1 cellular context compared by ENCODE assay signal in genomic region chr1:204711103-204711946, GRCh38.
TF ChIP-seq lines count a peak whose summit lies in the region.

No MANE protein-coding gene starts in this region.

TF ChIP-seq in K562, 482 proteins besides CTCF, POLR2A, EP300 and RAD21 (continued from another document and continues in another):
- TF ChIP-seq PBX2 (CRISPR knock-in tag; IDR thresholded peaks at IDR 0.05; ENCODE audit: low read depth): no peak
- peak; percentile 54 for TF ChIP-seq PBX2 (tag; conservative IDR thresholded peaks at IDR 0.05; ENCODE audit: low read depth)
- TF ChIP-seq, protein P1, sequence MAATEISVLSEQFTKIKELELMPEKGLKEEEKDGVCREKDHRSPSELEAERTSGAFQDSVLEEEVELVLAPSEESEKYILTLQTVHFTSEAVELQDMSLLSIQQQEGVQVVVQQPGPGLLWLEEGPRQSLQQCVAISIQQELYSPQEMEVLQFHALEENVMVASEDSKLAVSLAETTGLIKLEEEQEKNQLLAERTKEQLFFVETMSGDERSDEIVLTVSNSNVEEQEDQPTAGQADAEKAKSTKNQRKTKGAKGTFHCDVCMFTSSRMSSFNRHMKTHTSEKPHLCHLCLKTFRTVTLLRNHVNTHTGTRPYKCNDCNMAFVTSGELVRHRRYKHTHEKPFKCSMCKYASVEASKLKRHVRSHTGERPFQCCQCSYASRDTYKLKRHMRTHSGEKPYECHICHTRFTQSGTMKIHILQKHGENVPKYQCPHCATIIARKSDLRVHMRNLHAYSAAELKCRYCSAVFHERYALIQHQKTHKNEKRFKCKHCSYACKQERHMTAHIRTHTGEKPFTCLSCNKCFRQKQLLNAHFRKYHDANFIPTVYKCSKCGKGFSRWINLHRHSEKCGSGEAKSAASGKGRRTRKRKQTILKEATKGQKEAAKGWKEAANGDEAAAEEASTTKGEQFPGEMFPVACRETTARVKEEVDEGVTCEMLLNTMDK (IDR thresholded peaks at IDR 0.05; ENCODE audit: borderline replicate concordance, insufficient read depth, low read depth, low read length, poor library complexity, severe bottlenecking): no peak
- TF ChIP-seq ZNF561 (CRISPR knock-in tag; conservative IDR thresholded peaks at IDR 0.05): no peak
- peak; percentile 63; the same call in 1 of the 2 replicates for TF ChIP-seq ZNF431 (CRISPR knock-in tag; IDR thresholded peaks at IDR 0.05)
- peak in 1 of 2 experiments; percentile 26; a peak in 1 of 3 replicates for TF ChIP-seq CBX3 (IDR thresholded peaks at IDR 0.05; ENCODE audit: borderline replicate concordance in 1 of 2, low read length in 2 of 2)
- TF ChIP-seq CREM (IDR thresholded peaks at IDR 0.05; ENCODE audit: low read depth): peak; percentile 86
- peak; percentile 69 for TF ChIP-seq NFE2 (IDR thresholded peaks at IDR 0.05; ENCODE audit: low read depth)
- TF ChIP-seq EWSR1 (IDR thresholded peaks at IDR 0.05; ENCODE audit: borderline replicate concordance, low read depth, partially characterized antibody): no peak
- TF ChIP-seq REST (CRISPR knock-in tag; IDR thresholded peaks at IDR 0.05; ENCODE audit: low read depth): 0 out of 2 replicates have a peak, but pooled peaks have one; percentile 12
- TF ChIP-seq, protein P2, sequence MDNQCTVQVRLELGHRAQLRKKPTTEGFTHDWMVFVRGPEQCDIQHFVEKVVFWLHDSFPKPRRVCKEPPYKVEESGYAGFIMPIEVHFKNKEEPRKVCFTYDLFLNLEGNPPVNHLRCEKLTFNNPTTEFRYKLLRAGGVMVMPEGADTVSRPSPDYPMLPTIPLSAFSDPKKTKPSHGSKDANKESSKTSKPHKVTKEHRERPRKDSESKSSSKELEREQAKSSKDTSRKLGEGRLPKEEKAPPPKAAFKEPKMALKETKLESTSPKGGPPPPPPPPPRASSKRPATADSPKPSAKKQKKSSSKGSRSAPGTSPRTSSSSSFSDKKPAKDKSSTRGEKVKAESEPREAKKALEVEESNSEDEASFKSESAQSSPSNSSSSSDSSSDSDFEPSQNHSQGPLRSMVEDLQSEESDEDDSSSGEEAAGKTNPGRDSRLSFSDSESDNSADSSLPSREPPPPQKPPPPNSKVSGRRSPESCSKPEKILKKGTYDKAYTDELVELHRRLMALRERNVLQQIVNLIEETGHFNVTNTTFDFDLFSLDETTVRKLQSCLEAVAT (IDR thresholded peaks at IDR 0.05): peak; percentile 64 to 70; a peak in 2 of 4 replicates
- peak; percentile 94 for TF ChIP-seq NEUROD1 (IDR thresholded peaks at IDR 0.05; ENCODE audit: borderline replicate concordance, low read depth, low read length, partially characterized antibody)
- peak; percentile 79 for TF ChIP-seq RBFOX2 (IDR thresholded peaks at IDR 0.05; ENCODE audit: low read depth, low read length)
- TF ChIP-seq ZNF699 (CRISPR knock-in tag; IDR thresholded peaks at IDR 0.05; ENCODE audit: insufficient replicate concordance): no peak
- peak; percentile 88 for TF ChIP-seq CEBPB (tag; IDR thresholded peaks at IDR 0.05)
- TF ChIP-seq MITF (IDR thresholded peaks at IDR 0.05): peak; percentile 68
- TF ChIP-seq, protein P3, sequence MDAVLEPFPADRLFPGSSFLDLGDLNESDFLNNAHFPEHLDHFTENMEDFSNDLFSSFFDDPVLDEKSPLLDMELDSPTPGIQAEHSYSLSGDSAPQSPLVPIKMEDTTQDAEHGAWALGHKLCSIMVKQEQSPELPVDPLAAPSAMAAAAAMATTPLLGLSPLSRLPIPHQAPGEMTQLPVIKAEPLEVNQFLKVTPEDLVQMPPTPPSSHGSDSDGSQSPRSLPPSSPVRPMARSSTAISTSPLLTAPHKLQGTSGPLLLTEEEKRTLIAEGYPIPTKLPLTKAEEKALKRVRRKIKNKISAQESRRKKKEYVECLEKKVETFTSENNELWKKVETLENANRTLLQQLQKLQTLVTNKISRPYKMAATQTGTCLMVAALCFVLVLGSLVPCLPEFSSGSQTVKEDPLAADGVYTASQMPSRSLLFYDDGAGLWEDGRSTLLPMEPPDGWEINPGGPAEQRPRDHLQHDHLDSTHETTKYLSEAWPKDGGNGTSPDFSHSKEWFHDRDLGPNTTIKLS (IDR thresholded peaks at IDR 0.05; ENCODE audit: borderline replicate concordance, low read depth): peak; percentile 97
- no peak for TF ChIP-seq ZNF655 (CRISPR knock-in tag; IDR thresholded peaks at IDR 0.05)
- TF ChIP-seq TEAD4 (IDR thresholded peaks at IDR 0.05; ENCODE audit: low read length): peak; percentile 99
- TF ChIP-seq TEAD4 (CRISPR knock-in tag; IDR thresholded peaks at IDR 0.05; ENCODE audit: borderline replicate concordance): no peak
- TF ChIP-seq CTBP1 (IDR thresholded peaks at IDR 0.05; ENCODE audit: borderline replicate concordance): peak; percentile 95; the same call in 1 of the 2 replicates
- TF ChIP-seq, protein P4, sequence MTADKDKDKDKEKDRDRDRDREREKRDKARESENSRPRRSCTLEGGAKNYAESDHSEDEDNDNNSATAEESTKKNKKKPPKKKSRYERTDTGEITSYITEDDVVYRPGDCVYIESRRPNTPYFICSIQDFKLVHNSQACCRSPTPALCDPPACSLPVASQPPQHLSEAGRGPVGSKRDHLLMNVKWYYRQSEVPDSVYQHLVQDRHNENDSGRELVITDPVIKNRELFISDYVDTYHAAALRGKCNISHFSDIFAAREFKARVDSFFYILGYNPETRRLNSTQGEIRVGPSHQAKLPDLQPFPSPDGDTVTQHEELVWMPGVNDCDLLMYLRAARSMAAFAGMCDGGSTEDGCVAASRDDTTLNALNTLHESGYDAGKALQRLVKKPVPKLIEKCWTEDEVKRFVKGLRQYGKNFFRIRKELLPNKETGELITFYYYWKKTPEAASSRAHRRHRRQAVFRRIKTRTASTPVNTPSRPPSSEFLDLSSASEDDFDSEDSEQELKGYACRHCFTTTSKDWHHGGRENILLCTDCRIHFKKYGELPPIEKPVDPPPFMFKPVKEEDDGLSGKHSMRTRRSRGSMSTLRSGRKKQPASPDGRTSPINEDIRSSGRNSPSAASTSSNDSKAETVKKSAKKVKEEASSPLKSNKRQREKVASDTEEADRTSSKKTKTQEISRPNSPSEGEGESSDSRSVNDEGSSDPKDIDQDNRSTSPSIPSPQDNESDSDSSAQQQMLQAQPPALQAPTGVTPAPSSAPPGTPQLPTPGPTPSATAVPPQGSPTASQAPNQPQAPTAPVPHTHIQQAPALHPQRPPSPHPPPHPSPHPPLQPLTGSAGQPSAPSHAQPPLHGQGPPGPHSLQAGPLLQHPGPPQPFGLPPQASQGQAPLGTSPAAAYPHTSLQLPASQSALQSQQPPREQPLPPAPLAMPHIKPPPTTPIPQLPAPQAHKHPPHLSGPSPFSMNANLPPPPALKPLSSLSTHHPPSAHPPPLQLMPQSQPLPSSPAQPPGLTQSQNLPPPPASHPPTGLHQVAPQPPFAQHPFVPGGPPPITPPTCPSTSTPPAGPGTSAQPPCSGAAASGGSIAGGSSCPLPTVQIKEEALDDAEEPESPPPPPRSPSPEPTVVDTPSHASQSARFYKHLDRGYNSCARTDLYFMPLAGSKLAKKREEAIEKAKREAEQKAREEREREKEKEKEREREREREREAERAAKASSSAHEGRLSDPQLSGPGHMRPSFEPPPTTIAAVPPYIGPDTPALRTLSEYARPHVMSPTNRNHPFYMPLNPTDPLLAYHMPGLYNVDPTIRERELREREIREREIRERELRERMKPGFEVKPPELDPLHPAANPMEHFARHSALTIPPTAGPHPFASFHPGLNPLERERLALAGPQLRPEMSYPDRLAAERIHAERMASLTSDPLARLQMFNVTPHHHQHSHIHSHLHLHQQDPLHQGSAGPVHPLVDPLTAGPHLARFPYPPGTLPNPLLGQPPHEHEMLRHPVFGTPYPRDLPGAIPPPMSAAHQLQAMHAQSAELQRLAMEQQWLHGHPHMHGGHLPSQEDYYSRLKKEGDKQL (CRISPR knock-in tag; IDR thresholded peaks at IDR 0.05; ENCODE audit: borderline replicate concordance): no peak
- TF ChIP-seq HDAC2 (IDR thresholded peaks at IDR 0.05): peak; percentile 99
- TF ChIP-seq IRF2 (CRISPR knock-in tag; IDR thresholded peaks at IDR 0.05): no peak
- no peak for TF ChIP-seq ZNF143 (CRISPR knock-in tag; IDR thresholded peaks at IDR 0.05)
- TF ChIP-seq ZNF232 (CRISPR knock-in tag; IDR thresholded peaks at IDR 0.05): 0 out of 2 replicates have a peak, but pooled peaks have one; percentile 43
- peak; percentile 92 for TF ChIP-seq DMBX1 (CRISPR knock-in tag; IDR thresholded peaks at IDR 0.05; ENCODE audit: borderline replicate concordance)
- TF ChIP-seq ZNF696 (CRISPR knock-in tag; conservative IDR thresholded peaks at IDR 0.05): 0 out of 2 replicates have a peak, but pooled peaks have one; percentile 29
- peak; percentile 97 for TF ChIP-seq LEF1 (IDR thresholded peaks at IDR 0.05)
- peak; percentile 96 for TF ChIP-seq SMAD4 (CRISPR knock-in tag; conservative IDR thresholded peaks at IDR 0.05)
- peak; percentile 97 for TF ChIP-seq GATAD2A (IDR thresholded peaks at IDR 0.05)
- TF ChIP-seq CREB1 (IDR thresholded peaks at IDR 0.05): peak; percentile 69
- TF ChIP-seq CREB1 (CRISPR knock-in tag; IDR thresholded peaks at IDR 0.05): peak; percentile 46; the same call in 1 of the 2 replicates
- no peak for TF ChIP-seq SIN3A (IDR thresholded peaks at IDR 0.05; ENCODE audit: borderline replicate concordance in 2 of 2, control insufficient read depth in 1 of 2, low read depth in 2 of 2, low read length in 2 of 2)
- no peak for TF ChIP-seq RFX5 (IDR thresholded peaks at IDR 0.05; ENCODE audit: low read depth, low read length)
- peak; percentile 73 to 95 for TF ChIP-seq ETV6 (IDR thresholded peaks at IDR 0.05; ENCODE audit: borderline replicate concordance in 1 of 2, low read depth in 2 of 2, low read length in 1 of 2)
- TF ChIP-seq ETV6 (CRISPR knock-in tag; IDR thresholded peaks at IDR 0.05; ENCODE audit: borderline replicate concordance): no peak
- TF ChIP-seq NBN (IDR thresholded peaks at IDR 0.05; ENCODE audit: low read depth): peak; percentile 98
- peak; percentile 37 for TF ChIP-seq TAF1 (IDR thresholded peaks at IDR 0.05; ENCODE audit: control insufficient read depth, extremely low read depth, insufficient read depth, low read length, severe bottlenecking)
- TF ChIP-seq SREBF1 (IDR thresholded peaks at IDR 0.05; ENCODE audit: borderline replicate concordance, low read depth, low read length): peak; percentile 39; the same call in 1 of the 2 replicates
- peak; percentile 93 for TF ChIP-seq CHD4 (IDR thresholded peaks at IDR 0.05; ENCODE audit: insufficient read depth, insufficient replicate concordance, low read depth, low read length, poor library complexity, severe bottlenecking)
- TF ChIP-seq DPF2 (IDR thresholded peaks at IDR 0.05): peak; percentile 99
